In the genomic region with DNA sequence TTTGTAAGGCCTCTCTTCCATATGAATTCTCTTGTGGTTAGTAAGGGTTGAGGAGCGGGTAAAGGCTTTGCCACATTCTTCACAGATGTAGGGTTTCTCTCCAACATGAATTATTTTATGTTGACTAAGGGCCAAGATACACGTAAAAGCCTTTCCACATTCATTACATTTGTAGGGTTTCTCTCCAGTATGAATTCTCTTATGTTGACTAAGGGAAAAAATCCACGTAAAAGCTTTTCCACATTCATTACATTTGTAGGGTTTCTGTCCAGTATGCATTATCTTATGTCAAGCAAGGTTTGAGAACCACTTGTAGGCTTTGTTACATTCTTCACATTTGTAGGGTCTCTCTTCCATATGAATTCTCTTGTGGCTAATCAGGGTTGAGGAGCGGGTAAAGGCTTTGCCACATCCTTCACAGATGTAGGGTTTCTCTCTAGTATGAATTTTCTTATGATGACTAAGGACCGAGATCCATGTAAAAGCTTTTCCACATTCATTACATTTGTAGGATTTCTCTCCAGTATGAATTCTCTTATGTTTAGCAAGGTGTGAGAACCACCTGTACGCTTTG, we compare ENCODE assay signal across 25 cellular contexts.
DNase-seq lines count a peak whose midpoint lies in the region; ATAC-seq, FAIRE-seq and TF ChIP-seq lines count a peak whose summit lies in the region.
"Had no signal": no experiment of that assay in that cellular context is flagged by ENCODE, and none has a peak within 500 bp of the region (broad histone marks: within the 10 kb centered on the region; RNA-seq: fewer than 3 reads in every experiment).

No MANE protein-coding gene starts in this region.

- FAIRE-seq in K562 (lab: Jason Lieb, UNC): no peak
- FAIRE-seq: A204.1, GM12878, GM12892, GM18507 had no signal

- no peaks in the 10 kb centered on the region for H4K20me1 ChIP-seq in K562 (replicated peaks; ENCODE audit: control insufficient read depth, insufficient read depth, low read length)
- H4K20me1 ChIP-seq: BLaER1 had no signal

- H3K9ac ChIP-seq in K562 (ENCODE audit: insufficient read depth in 1 of 2, low read depth in 2 of 2, low read length in 2 of 2): no peak overlapping the region
- H3K9ac ChIP-seq: BLaER1 had no signal

- H3K27me3 ChIP-seq in K562 (ENCODE audit: control insufficient read depth in 2 of 2, insufficient read depth in 2 of 2, low read length in 2 of 2): no peaks in the 10 kb centered on the region
- no peaks in the 10 kb centered on the region for H3K27me3 ChIP-seq in brain microvascular endothelial cell (replicated peaks)
- no peaks in the 10 kb centered on the region for H3K27me3 ChIP-seq in tibial nerve
- H3K27me3 ChIP-seq: BE2C, BLaER1 had no signal

- intact Hi-C loops in K562 (cut with micrococcal nuclease): no loop called here

- H3K79me2 ChIP-seq in K562 (ENCODE audit: control insufficient read depth, insufficient read depth, low read length): no peaks in the 10 kb centered on the region

- no peaks in the 10 kb centered on the region for H3K4me1 ChIP-seq in HEK293 (ENCODE audit: control insufficient read depth, insufficient read depth, low read length)
- H3K4me1 ChIP-seq in K562 (replicated peaks in 1 of 2; ENCODE audit: control insufficient read depth in 2 of 2, insufficient read depth in 2 of 2, low read length in 2 of 2): no peaks in the 10 kb centered on the region
- no peaks in the 10 kb centered on the region for H3K4me1 ChIP-seq in tibial nerve
- H3K4me1 ChIP-seq: BE2C, BLaER1 had no signal

- H3K9me3 ChIP-seq in HEK293 (ENCODE audit: control insufficient read depth, insufficient read depth, low read depth, low read length) (no peaks in the 10 kb centered on the region), K562 (replicated peaks; ENCODE audit: control insufficient read depth, insufficient read depth, low read depth, low read length) (no peaks in the 10 kb centered on the region), tibial nerve (peaks cover 0 to 81% (median 13%) of the 10 kb centered on the region in 4 donors)
- H3K9me3 ChIP-seq: BE2C had no signal

- DNase-seq in K562 (ENCODE audit: extremely low read depth in 1 of 4, low spot score in 3 of 4): no peak
- no peak for DNase-seq in SKM-1 (lab: John Stamatoyannopoulos, UW; ENCODE audit: unreplicated experiment)
- no peak for DNase-seq in brain microvascular endothelial cell
- no peak for DNase-seq in tibial nerve (ENCODE audit: low spot score in 2 of 2)
- DNase-seq: 8988T; ACHN; BE2C; C1 segment of cervical spinal cord; CD4-positive, alpha-beta memory T cell; CD4-positive, CD25-positive, alpha-beta regulatory T cell; CD8-positive, alpha-beta memory T cell; COR-L47; DMS 273 treated with DMSO at 0.1 percent for 48 hours; DMS153; DMS53; DMS79; DND-41; EL; GDM1 had no signal

- POLR2A ChIA-PET in HEK293 (lab: Yijun Ruan, JAX): no interaction called here
- POLR2A ChIA-PET in K562 (lab: Yijun Ruan, JAX): no interaction called here

- in situ Hi-C loops in K562 (cut with MboI) (no loop called here), brain microvascular endothelial cell (cut with HindIII; ENCODE audit: low pct_ligation_motif_present, low sequenced_read_pairs) (no loop called here)

- H3K4me3 ChIP-seq in HEK293 (ENCODE audit: low read depth, low read length) (no peak overlapping the region), K562 (no peak overlapping the region), brain microvascular endothelial cell (ENCODE audit: low read depth, low read length) (no peak overlapping the region), tibial nerve (no peak overlapping the region)
- H3K4me3 ChIP-seq: BLaER1, GM12878 had no signal

- no peak for TF ChIP-seq CTCF in HEK293 (tag by site-specific recombination; IDR thresholded peaks at IDR 0.05)
- TF ChIP-seq CTCF in K562 (IDR thresholded peaks at IDR 0.05 in 2 of 3, conservative IDR thresholded peaks at IDR 0.05 in 1 of 3; ENCODE audit: insufficient read depth in 2 of 3, low read depth in 1 of 3, low read length in 3 of 3): no peak
- no peak for TF ChIP-seq CTCF in brain microvascular endothelial cell (IDR thresholded peaks at IDR 0.05; ENCODE audit: low read depth, low read length, missing control alignments)
- TF ChIP-seq CTCF in tibial nerve (IDR thresholded peaks at IDR 0.05): no peak

- no peak overlapping the region for H3K4me2 ChIP-seq in K562 (ENCODE audit: insufficient read depth, low read length)
- H3K4me2 ChIP-seq: BLaER1 had no signal

- CTCF ChIA-PET in HEK293 (lab: Yijun Ruan, JAX) (no interaction called here), K562 (lab: Yijun Ruan, JAX; ENCODE audit: low intra/inter-chr PET ratio) (no interaction called here)

- ATAC-seq in K562: no peak
- ATAC-seq: GM12878 had no signal

- H2AFZ ChIP-seq in K562 (ENCODE audit: low read depth, low read length): no peak overlapping the region

- no TSS peak for BruUV-seq in K562 (replicated peaks; lab: Mats Ljungman, UMichigan)

- no peaks in the 10 kb centered on the region for H3K9me1 ChIP-seq in K562 (ENCODE audit: control insufficient read depth, insufficient read depth, low read length)

- 2% methylated on average over 6 of the region's 6 CpGs for WGBS in K562 (ENCODE audit: insufficient coverage, low coverage, missing lambda C conversion rate)
- 74 to 77% methylated on average over 6 of the region's 6 CpGs for WGBS in tibial nerve, 2 donors

- TF ChIP-seq POLR2A in K562 (conservative IDR thresholded peaks at IDR 0.05) (no peak), tibial nerve (IDR thresholded peaks at IDR 0.05) (no peak)

- no peak overlapping the region for H3K27ac ChIP-seq in HEK293 (ENCODE audit: extremely low read depth, low read depth, low read length)
- H3K27ac ChIP-seq in K562 (ENCODE audit: extremely low read depth, low read depth, low read length): no peak overlapping the region
- no peak overlapping the region for H3K27ac ChIP-seq in brain microvascular endothelial cell
- H3K27ac ChIP-seq in tibial nerve: no peak overlapping the region
- H3K27ac ChIP-seq: BLaER1 had no signal

- H3K36me3 ChIP-seq in HEK293 (ENCODE audit: control insufficient read depth in 2 of 2, insufficient read depth in 1 of 2, low read length in 2 of 2) (no peaks in the 10 kb centered on the region), K562 (ENCODE audit: control insufficient read depth, insufficient read depth, low read length) (no peaks in the 10 kb centered on the region), brain microvascular endothelial cell (replicated peaks) (no peaks in the 10 kb centered on the region), tibial nerve (no peaks in the 10 kb centered on the region)
- H3K36me3 ChIP-seq: BE2C, BLaER1 had no signal

- TF ChIP-seq EP300 in K562 (IDR thresholded peaks at IDR 0.05; ENCODE audit: low read length) (no peak), tibial nerve (IDR thresholded peaks at IDR 0.05) (no peak)

- no peak for TF ChIP-seq RAD21 in K562 (CRISPR knock-in tag; conservative IDR thresholded peaks at IDR 0.05 in 1 of 2, IDR thresholded peaks at IDR 0.05 in 1 of 2)

TF ChIP-seq in HEK293, 187 proteins besides CTCF, POLR2A, EP300 and RAD21:
- TF ChIP-seq ZNF24 (tag by site-specific recombination; IDR thresholded peaks at IDR 0.05) (no peak), ZNF311 (tag by site-specific recombination; IDR thresholded peaks at IDR 0.05; ENCODE audit: borderline replicate concordance) (no peak), ZNF274 (IDR thresholded peaks at IDR 0.05; ENCODE audit: low read length) (peak; percentile 44), ZNF274 (tag by site-specific recombination; IDR thresholded peaks at IDR 0.05; ENCODE audit: borderline replicate concordance) (no peak), SETDB1 (IDR thresholded peaks at IDR 0.05; ENCODE audit: insufficient read length, low read length) (peak; percentile 25), ZNF623 (tag by site-specific recombination; IDR thresholded peaks at IDR 0.05) (no peak)
- TF ChIP-seq, protein P1, sequence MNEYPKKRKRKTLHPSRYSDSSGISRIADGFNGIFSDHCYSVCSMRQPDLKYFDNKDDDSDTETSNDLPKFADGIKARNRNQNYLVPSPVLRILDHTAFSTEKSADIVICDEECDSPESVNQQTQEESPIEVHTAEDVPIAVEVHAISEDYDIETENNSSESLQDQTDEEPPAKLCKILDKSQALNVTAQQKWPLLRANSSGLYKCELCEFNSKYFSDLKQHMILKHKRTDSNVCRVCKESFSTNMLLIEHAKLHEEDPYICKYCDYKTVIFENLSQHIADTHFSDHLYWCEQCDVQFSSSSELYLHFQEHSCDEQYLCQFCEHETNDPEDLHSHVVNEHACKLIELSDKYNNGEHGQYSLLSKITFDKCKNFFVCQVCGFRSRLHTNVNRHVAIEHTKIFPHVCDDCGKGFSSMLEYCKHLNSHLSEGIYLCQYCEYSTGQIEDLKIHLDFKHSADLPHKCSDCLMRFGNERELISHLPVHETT (tag by site-specific recombination; IDR thresholded peaks at IDR 0.05): no peak
TF ChIP-seq in HEK293: peak in this region for 2.

TF ChIP-seq in K562, 482 proteins besides CTCF, POLR2A, EP300 and RAD21:
- TF ChIP-seq TRIM28 (IDR thresholded peaks at IDR 0.05) (no peak), ZNF274 (IDR thresholded peaks at IDR 0.05; ENCODE audit: borderline replicate concordance, low read depth, low read length) (peak; percentile 78; the same call in 1 of the 2 replicates)
